In the genomic region with DNA sequence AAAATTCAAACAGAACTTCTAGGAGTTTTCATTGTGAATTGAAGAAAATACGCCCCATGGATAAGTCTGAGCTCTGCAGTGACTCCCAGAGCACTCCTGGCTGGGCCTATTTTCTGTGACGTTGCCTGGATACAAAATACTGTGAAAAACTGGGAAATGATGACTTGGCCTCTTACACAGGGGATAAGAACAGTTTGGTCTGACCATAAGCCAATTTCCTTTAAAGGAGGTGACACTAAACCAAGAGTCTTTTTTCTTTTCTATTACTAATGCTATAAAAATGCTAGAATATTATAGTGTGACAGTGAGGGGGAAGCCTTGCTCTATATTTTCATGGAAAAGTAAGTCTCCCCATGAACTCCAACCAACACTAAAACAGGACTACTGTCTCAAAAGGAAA, we compare ENCODE assay signal across 8 cellular contexts. TPM values are rescaled to one million over a fixed set of nuclear protein-coding genes. Genes with fewer than 3 reads are reported as not detected.
DNase-seq lines count a peak whose midpoint lies in the region; ATAC-seq and TF ChIP-seq lines count a peak whose summit lies in the region.

No MANE protein-coding gene starts in this region.

- H3K79me2 ChIP-seq in osteoblast (ENCODE audit: insufficient read depth, low read length): peaks cover 74% of the 10 kb centered on the region

- no peaks in the 10 kb centered on the region for H3K27me3 ChIP-seq in SJSA1 (replicated peaks)
- H3K27me3 ChIP-seq in osteoblast (ENCODE audit: insufficient read depth, low read length): no peaks in the 10 kb centered on the region

- peaks cover 56% of the 10 kb centered on the region for H3K4me1 ChIP-seq in SJSA1 (replicated peaks)
- peaks cover 63% of the 10 kb centered on the region for H3K4me1 ChIP-seq in osteoblast (ENCODE audit: insufficient read depth, low read length)

- no peaks in the 10 kb centered on the region for H4K20me1 ChIP-seq in osteoblast (ENCODE audit: insufficient read depth, low read length)

- peak overlapping the region; percentile 100 for H3K27ac ChIP-seq in SJSA1
- peak overlapping the region; percentile 100 for H3K27ac ChIP-seq in osteoblast (ENCODE audit: low read depth, low read length)

- no peak overlapping the region for H2AFZ ChIP-seq in osteoblast (ENCODE audit: low read length)

- ATAC-seq in HG02885 (IDR thresholded peaks at IDR 0.05; ENCODE audit: poor library complexity, unreplicated experiment) (no peak), HG03565 (IDR thresholded peaks at IDR 0.05; ENCODE audit: unreplicated experiment) (no peak), GM21723 (IDR thresholded peaks at IDR 0.05; ENCODE audit: unreplicated experiment) (no peak)

- TF ChIP-seq CTCF in fibroblast of pulmonary artery (IDR thresholded peaks at IDR 0.05; ENCODE audit: low read length, missing control alignments) (no peak), osteoblast (IDR thresholded peaks at IDR 0.05; ENCODE audit: extremely low read depth, low read depth, low read length) (no peak)

- peaks cover 62% of the 10 kb centered on the region for H3K36me3 ChIP-seq in SJSA1
- H3K36me3 ChIP-seq in osteoblast (ENCODE audit: insufficient read depth, low read length): peaks cover 39% of the 10 kb centered on the region

- H3K4me3 ChIP-seq in SJSA1 (no peak overlapping the region), fibroblast of pulmonary artery (replicated peaks; ENCODE audit: low read depth, low read length) (peak overlapping the region; percentile 34), osteoblast (ENCODE audit: insufficient read depth, low read length) (peak overlapping the region; percentile 50)

- H3K4me2 ChIP-seq in osteoblast (ENCODE audit: insufficient read depth, low read length): peak overlapping the region; percentile 83

- H3K9me3 ChIP-seq in SJSA1 (replicated peaks) (no peaks in the 10 kb centered on the region), osteoblast (ENCODE audit: low read depth, low read length) (no peaks in the 10 kb centered on the region)

- peak; percentile 65 for DNase-seq in CD1c-positive myeloid dendritic cell (ENCODE audit: extremely low spot score)
- peak in 1 of 2 experiments; percentile 75 for DNase-seq in SJSA1 (ENCODE audit: low read depth in 1 of 2, low spot score in 2 of 2)
- peak; percentile 98 for DNase-seq in fibroblast of pulmonary artery (ENCODE audit: low read depth)
- peak; percentile 60 for DNase-seq in osteoblast (ENCODE audit: insufficient read length, low spot score, missing footprints)
- no peak for DNase-seq in NCI-H1694 treated with DMSO at 0.1 percent for 48 hours (lab: John Stamatoyannopoulos, UW)

RNA-seq across cellular contexts. Expression of gene MYOF, which starts 45.6 kb away (rescaled TPM):
- 198 and 300 TPM in 2 replicates for total RNA-seq in SJSA1 (2014; rRNA removed; shearing (Covaris generic))
- 352 and 379 TPM in 2 replicates for total RNA-seq in osteoblast

RNA-seq across cellular contexts. Expression of gene CEP55, which starts 59.8 kb away (rescaled TPM):
- 149 and 198 TPM in 2 replicates for total RNA-seq in SJSA1 (2014; rRNA removed; shearing (Covaris generic))
- 4.7 TPM in 2 replicates for total RNA-seq in osteoblast

Comparison
In these comparisons a context has a peak if more than half of its experiments do, and no peak if none do; other contexts are left out.
1. RNA of gene CEP55, which starts 59.8 kb away (total RNA-seq): 149 to 198 TPM in SJSA1; 4.7 TPM in osteoblast; every median in the first group is over 10 times any median in the second.